7 cellular contexts compared by ENCODE assay signal in the genomic region with DNA sequence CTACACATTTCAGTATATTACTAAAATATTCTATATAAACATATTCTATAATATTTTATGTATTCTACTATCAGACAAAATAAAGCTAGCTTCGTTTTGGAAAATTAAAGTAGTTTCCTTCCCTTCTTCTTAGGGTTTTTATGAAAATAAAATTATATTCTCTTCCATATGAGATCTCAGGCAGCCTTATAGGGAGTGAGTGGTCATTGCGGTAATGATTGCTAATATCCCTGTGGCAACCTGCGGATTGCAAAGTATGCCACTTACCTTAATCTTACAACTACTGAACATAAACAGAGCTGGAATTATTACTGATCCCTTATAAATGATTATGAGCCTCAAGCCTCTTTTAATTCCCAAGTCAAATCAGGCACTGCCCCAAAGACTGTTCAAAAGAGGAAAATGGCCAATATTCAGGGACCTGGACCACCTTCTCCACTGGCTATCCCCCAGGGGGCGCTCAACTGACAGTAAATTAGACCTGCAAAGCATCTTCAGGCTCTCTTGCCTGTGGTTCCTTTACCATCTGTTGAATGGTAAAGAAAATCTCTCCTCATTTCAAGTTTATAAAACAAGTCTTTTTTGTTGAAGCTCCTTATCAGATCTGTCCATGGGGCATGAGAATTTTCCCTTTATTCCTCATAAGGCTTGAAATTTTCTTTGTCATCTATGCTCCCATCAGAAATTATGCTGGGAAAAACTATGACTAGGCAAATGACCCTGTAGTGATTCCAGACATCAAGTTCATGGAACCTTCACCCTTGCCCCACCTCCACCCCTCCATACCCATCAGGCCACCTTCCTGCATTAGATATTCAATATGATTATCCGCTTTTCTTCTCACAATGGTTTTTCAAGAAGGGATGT.
DNase-seq lines count a peak whose midpoint lies in the region; ATAC-seq and TF ChIP-seq lines count a peak whose summit lies in the region.

No MANE protein-coding gene starts in this region.

- H3K36me3 Mint-ChIP-seq in activated B cell treated with CpG ODN at 0.5 μM for 24 hours (ENCODE audit: low read depth) = no peaks in the 10 kb centered on the region

- DNase-seq in GM13976 (ENCODE audit: low spot score) (peak; percentile 32), NCI-H2029 treated with DMSO at 0.1 percent for 48 hours (lab: John Stamatoyannopoulos, UW) (peak; percentile 46), activated B cell treated with CpG ODN at 0.5 μM for 24 hours (peak; percentile 46), cardiac fibroblast (ENCODE audit: low read depth in 2 of 2) (peak; percentile 83 to 86), kidney tubule cell (ENCODE audit: low spot score) (peak; percentile 55)
- peak; percentile 70 to 76 for DNase-seq in stimulated activated CD4-positive, alpha-beta T cell treated with anti-CD3 and anti-CD28 coated beads, Interleukin-4, amount 100 ng/mL, for 4 hours

- no peaks in the 10 kb centered on the region for H3K27me3 Mint-ChIP-seq in activated B cell treated with CpG ODN at 0.5 μM for 24 hours

- H3K4me3 ChIP-seq in cardiac fibroblast (replicated peaks in 1 of 2; ENCODE audit: low read depth in 2 of 2, low read length in 2 of 2) = no peak overlapping the region

- no peak overlapping the region for H3K4me3 Mint-ChIP-seq in activated B cell treated with CpG ODN at 0.5 μM for 24 hours

- CTCF ChIA-PET in activated B cell treated with CpG ODN at 0.5 μM for 24 hours (lab: Charles Lee) = interaction anchor here (0.7 to 4.2 kb wide), 18 partner anchors 10 to 435 kb away, joined by 3 to 31 read pairs (median 6); no protein-coding TSS in a partner anchor

- H3K9me3 Mint-ChIP-seq in activated B cell treated with CpG ODN at 0.5 μM for 24 hours = no peaks in the 10 kb centered on the region

- POLR2A ChIA-PET in activated B cell treated with CpG ODN at 0.5 μM for 24 hours (lab: Charles Lee) = no interaction called here

- intact Hi-C loops in activated B cell treated with CpG ODN at 0.5 μM for 24 hours (cut with micrococcal nuclease) = loop anchor here (1.0 to 5.0 kb wide), 8 partner anchors 112 to 668 kb away; a partner anchor contains a TSS

- no peak overlapping the region for H3K27ac Mint-ChIP-seq in activated B cell treated with CpG ODN at 0.5 μM for 24 hours

- ATAC-seq in HG02798 (IDR thresholded peaks at IDR 0.05; ENCODE audit: poor library complexity, unreplicated experiment) (peak; percentile 94), activated B cell treated with CpG ODN at 0.5 μM for 24 hours (ENCODE audit: low read depth) (peak; percentile 78)

- TF ChIP-seq CTCF in GM13976 (IDR thresholded peaks at IDR 0.05; ENCODE audit: borderline replicate concordance, control extremely low read depth, extremely low read depth, insufficient read depth, missing control alignments) (peak; percentile 67), activated B cell treated with CpG ODN at 0.5 μM for 24 hours (IDR thresholded peaks at IDR 0.05) (peak; percentile 59), cardiac fibroblast (IDR thresholded peaks at IDR 0.05; ENCODE audit: low read depth, low read length) (peak; percentile 70)

- peaks cover 4% of the 10 kb centered on the region for H3K4me1 Mint-ChIP-seq in activated B cell treated with CpG ODN at 0.5 μM for 24 hours

- in situ Hi-C loops in GM13976 (cut with MboI; ENCODE audit: low sequenced_read_pairs, unreplicated experiment) = loop anchor here (10.0 kb wide), 1 partner anchor 170 kb away; no protein-coding TSS in a partner anchor

Comparison
In these comparisons a context has a peak if more than half of its experiments do, and no peak if none do; other contexts are left out.
1. DNase-seq: peak in every context shown above with its lines; median percentile 84 in cardiac fibroblast; 73 in stimulated activated CD4-positive, alpha-beta T cell treated with anti-CD3 and anti-CD28 coated beads, Interleukin-4, amount 100 ng/mL, for 4 hours; 55 in kidney tubule cell; 46 in NCI-H2029 treated with DMSO at 0.1 percent for 48 hours; 46 in activated B cell treated with CpG ODN at 0.5 μM for 24 hours; 32 in GM13976.